ENCODE assay signal across 18 cellular contexts in genomic region chr5:144040615-144041394, GRCh38.
"Had no signal": no experiment of that assay in that cellular context is flagged by ENCODE, and none has a peak within 500 bp of the region (broad histone marks: within the 10 kb centered on the region; RNA-seq: fewer than 3 reads in every experiment).

No MANE protein-coding gene starts in this region.

- H3K27me3 ChIP-seq: gastroesophageal sphincter, heart right ventricle, transverse colon had no signal

- H3K36me3 ChIP-seq: gastroesophageal sphincter, heart right ventricle, transverse colon had no signal

- DNase-seq: activated B cell treated with CpG ODN at 0.5 μM for 24 hours; activated CD4-positive, alpha-beta T cell treated with anti-CD3 and anti-CD28 coated beads for 48 hours; activated CD8-positive, alpha-beta memory T cell treated with anti-CD3 and anti-CD28 coated beads, Interleukin-2, amount 50 U/mL, for 4 hours; activated CD8-positive, alpha-beta T cell treated with anti-CD3 and anti-CD28 coated beads, Interleukin-2, amount 10 ng/mL, durations not matched to agents 7 days and 5 days; activated effector memory CD4-positive, alpha-beta T cell treated with anti-CD3 and anti-CD28 coated beads, Interleukin-2, amount 50 U/mL, for 16 hours; activated T-cell treated with anti-CD3 and anti-CD28 coated beads, Interleukin-2, amount 50 U/mL, for 48 hours; amygdala; body of pancreas; effector memory CD4-positive, alpha-beta T cell; heart right ventricle; left cardiac atrium; natural killer cell; retina; stimulated activated CD4-positive, alpha-beta T cell treated with anti-CD3 and anti-CD28 coated beads, Interleukin-4, amount 100 ng/mL, for 24 hours; stimulated activated naive CD4-positive, alpha-beta T cell; transverse colon had no signal

- H3K27ac ChIP-seq: body of pancreas, gastroesophageal sphincter, heart right ventricle, transverse colon had no signal

- H3K4me1 Mint-ChIP-seq: activated B cell treated with CpG ODN at 0.5 μM for 24 hours, natural killer cell had no signal

- H3K36me3 Mint-ChIP-seq: activated naive CD4-positive, alpha-beta T cell treated with anti-CD3 and anti-CD28 coated beads, Interleukin-2, amount 50 U/mL, for 72 hours; natural killer cell had no signal

- H3K27ac Mint-ChIP-seq: activated B cell treated with CpG ODN at 0.5 μM for 24 hours; activated CD8-positive, alpha-beta T cell treated with anti-CD3 and anti-CD28 coated beads, Interleukin-2, amount 10 ng/mL, durations not matched to agents 7 days and 5 days; activated naive CD4-positive, alpha-beta T cell treated with anti-CD3 and anti-CD28 coated beads, Interleukin-2, amount 50 U/mL, for 72 hours; natural killer cell had no signal

- ATAC-seq: activated CD8-positive, alpha-beta T cell treated with anti-CD3 and anti-CD28 coated beads, Interleukin-2, amount 10 ng/mL, durations not matched to agents 7 days and 5 days; activated naive CD4-positive, alpha-beta T cell treated with anti-CD3 and anti-CD28 coated beads, Interleukin-2, amount 50 U/mL, for 72 hours; body of pancreas; gastroesophageal sphincter; heart right ventricle; natural killer cell had no signal

- H3K9me3 Mint-ChIP-seq: activated B cell treated with CpG ODN at 0.5 μM for 24 hours; activated naive CD4-positive, alpha-beta T cell treated with anti-CD3 and anti-CD28 coated beads, Interleukin-2, amount 50 U/mL, for 72 hours; natural killer cell had no signal

- H3K4me3 ChIP-seq: body of pancreas, gastroesophageal sphincter, heart right ventricle, transverse colon had no signal

- H3K4me3 Mint-ChIP-seq: activated B cell treated with CpG ODN at 0.5 μM for 24 hours; activated CD8-positive, alpha-beta T cell treated with anti-CD3 and anti-CD28 coated beads, Interleukin-2, amount 10 ng/mL, durations not matched to agents 7 days and 5 days; natural killer cell had no signal

- H3K4me1 ChIP-seq: body of pancreas, gastroesophageal sphincter, heart right ventricle, transverse colon had no signal
